Comparison of ENCODE assay signal across 1 cellular context in the genomic region with DNA sequence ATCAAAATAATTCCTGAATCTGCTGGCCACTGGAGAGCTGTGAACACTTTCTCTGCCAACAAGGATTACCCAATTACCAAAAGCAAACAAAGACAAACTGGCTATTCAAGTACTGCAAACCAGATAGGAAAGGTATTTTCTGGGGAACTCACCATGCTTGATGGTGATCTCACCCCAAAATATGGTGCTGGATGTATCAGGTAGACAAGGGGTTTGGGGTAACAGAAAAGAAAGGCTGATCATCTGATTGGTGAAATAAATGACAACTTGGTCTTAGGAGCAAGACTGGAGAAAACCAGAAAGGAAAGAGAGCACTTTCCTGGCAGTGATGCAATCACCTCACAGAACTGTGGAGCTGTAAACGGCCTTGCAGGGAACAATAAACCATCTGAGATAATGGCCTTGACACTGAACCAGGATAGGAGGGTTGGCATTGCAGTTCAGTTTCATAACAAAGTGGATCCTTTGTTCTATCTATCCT.
TF ChIP-seq lines count a peak whose summit lies in the region.

No MANE protein-coding gene starts in this region.

TF ChIP-seq in HepG2, 621 proteins besides CTCF, POLR2A, EP300 and RAD21 (continued from another document and continues in another):
- TF ChIP-seq, protein P1, sequence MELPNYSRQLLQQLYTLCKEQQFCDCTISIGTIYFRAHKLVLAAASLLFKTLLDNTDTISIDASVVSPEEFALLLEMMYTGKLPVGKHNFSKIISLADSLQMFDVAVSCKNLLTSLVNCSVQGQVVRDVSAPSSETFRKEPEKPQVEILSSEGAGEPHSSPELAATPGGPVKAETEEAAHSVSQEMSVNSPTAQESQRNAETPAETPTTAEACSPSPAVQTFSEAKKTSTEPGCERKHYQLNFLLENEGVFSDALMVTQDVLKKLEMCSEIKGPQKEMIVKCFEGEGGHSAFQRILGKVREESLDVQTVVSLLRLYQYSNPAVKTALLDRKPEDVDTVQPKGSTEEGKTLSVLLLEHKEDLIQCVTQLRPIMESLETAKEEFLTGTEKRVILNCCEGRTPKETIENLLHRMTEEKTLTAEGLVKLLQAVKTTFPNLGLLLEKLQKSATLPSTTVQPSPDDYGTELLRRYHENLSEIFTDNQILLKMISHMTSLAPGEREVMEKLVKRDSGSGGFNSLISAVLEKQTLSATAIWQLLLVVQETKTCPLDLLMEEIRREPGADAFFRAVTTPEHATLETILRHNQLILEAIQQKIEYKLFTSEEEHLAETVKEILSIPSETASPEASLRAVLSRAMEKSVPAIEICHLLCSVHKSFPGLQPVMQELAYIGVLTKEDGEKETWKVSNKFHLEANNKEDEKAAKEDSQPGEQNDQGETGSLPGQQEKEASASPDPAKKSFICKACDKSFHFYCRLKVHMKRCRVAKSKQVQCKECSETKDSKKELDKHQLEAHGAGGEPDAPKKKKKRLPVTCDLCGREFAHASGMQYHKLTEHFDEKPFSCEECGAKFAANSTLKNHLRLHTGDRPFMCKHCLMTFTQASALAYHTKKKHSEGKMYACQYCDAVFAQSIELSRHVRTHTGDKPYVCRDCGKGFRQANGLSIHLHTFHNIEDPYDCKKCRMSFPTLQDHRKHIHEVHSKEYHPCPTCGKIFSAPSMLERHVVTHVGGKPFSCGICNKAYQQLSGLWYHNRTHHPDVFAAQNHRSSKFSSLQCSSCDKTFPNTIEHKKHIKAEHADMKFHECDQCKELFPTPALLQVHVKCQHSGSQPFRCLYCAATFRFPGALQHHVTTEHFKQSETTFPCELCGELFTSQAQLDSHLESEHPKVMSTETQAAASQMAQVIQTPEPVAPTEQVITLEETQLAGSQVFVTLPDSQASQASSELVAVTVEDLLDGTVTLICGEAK (IDR thresholded peaks at IDR 0.05) = no peak
- TF ChIP-seq, protein P1 (CRISPR knock-in tag; IDR thresholded peaks at IDR 0.05) = peak; percentile 24; the same call in 1 of the 2 replicates
- TF ChIP-seq, protein P2, sequence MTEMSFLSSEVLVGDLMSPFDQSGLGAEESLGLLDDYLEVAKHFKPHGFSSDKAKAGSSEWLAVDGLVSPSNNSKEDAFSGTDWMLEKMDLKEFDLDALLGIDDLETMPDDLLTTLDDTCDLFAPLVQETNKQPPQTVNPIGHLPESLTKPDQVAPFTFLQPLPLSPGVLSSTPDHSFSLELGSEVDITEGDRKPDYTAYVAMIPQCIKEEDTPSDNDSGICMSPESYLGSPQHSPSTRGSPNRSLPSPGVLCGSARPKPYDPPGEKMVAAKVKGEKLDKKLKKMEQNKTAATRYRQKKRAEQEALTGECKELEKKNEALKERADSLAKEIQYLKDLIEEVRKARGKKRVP (CRISPR knock-in tag; IDR thresholded peaks at IDR 0.05) = peak in 1 of 2 experiments; percentile 96; a peak in 2 of 4 replicates
- TF ChIP-seq, protein P3, sequence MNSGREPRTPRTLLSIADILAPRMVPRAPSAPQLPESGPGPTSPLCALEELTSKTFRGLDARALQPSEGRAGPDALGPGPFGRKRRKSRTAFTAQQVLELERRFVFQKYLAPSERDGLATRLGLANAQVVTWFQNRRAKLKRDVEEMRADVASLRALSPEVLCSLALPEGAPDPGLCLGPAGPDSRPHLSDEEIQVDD (CRISPR knock-in tag; IDR thresholded peaks at IDR 0.05; ENCODE audit: borderline replicate concordance) = no peak
- TF ChIP-seq ZFX (CRISPR knock-in tag; IDR thresholded peaks at IDR 0.05; ENCODE audit: low read depth) = no peak
- TF ChIP-seq ZBTB1 (CRISPR knock-in tag; IDR thresholded peaks at IDR 0.05; ENCODE audit: borderline replicate concordance) = no peak
- TF ChIP-seq, protein P4, sequence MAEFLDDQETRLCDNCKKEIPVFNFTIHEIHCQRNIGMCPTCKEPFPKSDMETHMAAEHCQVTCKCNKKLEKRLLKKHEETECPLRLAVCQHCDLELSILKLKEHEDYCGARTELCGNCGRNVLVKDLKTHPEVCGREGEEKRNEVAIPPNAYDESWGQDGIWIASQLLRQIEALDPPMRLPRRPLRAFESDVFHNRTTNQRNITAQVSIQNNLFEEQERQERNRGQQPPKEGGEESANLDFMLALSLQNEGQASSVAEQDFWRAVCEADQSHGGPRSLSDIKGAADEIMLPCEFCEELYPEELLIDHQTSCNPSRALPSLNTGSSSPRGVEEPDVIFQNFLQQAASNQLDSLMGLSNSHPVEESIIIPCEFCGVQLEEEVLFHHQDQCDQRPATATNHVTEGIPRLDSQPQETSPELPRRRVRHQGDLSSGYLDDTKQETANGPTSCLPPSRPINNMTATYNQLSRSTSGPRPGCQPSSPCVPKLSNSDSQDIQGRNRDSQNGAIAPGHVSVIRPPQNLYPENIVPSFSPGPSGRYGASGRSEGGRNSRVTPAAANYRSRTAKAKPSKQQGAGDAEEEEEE (CRISPR knock-in tag; IDR thresholded peaks at IDR 0.05; ENCODE audit: borderline replicate concordance) = no peak
- TF ChIP-seq NFKBIZ (CRISPR knock-in tag; IDR thresholded peaks at IDR 0.05) = peak; percentile 94
- TF ChIP-seq, protein P5, sequence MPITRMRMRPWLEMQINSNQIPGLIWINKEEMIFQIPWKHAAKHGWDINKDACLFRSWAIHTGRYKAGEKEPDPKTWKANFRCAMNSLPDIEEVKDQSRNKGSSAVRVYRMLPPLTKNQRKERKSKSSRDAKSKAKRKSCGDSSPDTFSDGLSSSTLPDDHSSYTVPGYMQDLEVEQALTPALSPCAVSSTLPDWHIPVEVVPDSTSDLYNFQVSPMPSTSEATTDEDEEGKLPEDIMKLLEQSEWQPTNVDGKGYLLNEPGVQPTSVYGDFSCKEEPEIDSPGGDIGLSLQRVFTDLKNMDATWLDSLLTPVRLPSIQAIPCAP (CRISPR knock-in tag; IDR thresholded peaks at IDR 0.05; ENCODE audit: low read depth) = no peak
- peak; percentile 66 for TF ChIP-seq REPIN1 (CRISPR knock-in tag; IDR thresholded peaks at IDR 0.05; ENCODE audit: borderline replicate concordance, low read depth)
- TF ChIP-seq ZNF451 (CRISPR knock-in tag; IDR thresholded peaks at IDR 0.05) = no peak
- peak; percentile 78; the same call in 1 of the 2 replicates for TF ChIP-seq ZNF792 (CRISPR knock-in tag; IDR thresholded peaks at IDR 0.05)
- TF ChIP-seq SIN3B (IDR thresholded peaks at IDR 0.05; ENCODE audit: low read length) = no peak
- TF ChIP-seq ZNF839 (CRISPR knock-in tag; IDR thresholded peaks at IDR 0.05; ENCODE audit: borderline replicate concordance) = no peak
- no peak for TF ChIP-seq MED8 (CRISPR knock-in tag; IDR thresholded peaks at IDR 0.05; ENCODE audit: insufficient replicate concordance)
- TF ChIP-seq ZNF12 (CRISPR knock-in tag; IDR thresholded peaks at IDR 0.05) = peak; percentile 44; the same call in 1 of the 2 replicates
- no peak for TF ChIP-seq ZNF296 (CRISPR knock-in tag; conservative IDR thresholded peaks at IDR 0.05)
- TF ChIP-seq NAIF1 (CRISPR knock-in tag; IDR thresholded peaks at IDR 0.05; ENCODE audit: borderline replicate concordance) = no peak
- TF ChIP-seq ZNF331 (CRISPR knock-in tag; IDR thresholded peaks at IDR 0.05) = peak; percentile 97
- peak; percentile 26; the same call in 1 of the 2 replicates for TF ChIP-seq ZSCAN31 (CRISPR knock-in tag; IDR thresholded peaks at IDR 0.05; ENCODE audit: low read depth)
- no peak for TF ChIP-seq POLR2AphosphoS5 (IDR thresholded peaks at IDR 0.05; ENCODE audit: low read depth, low read length)
- no peak for TF ChIP-seq CHD2 (IDR thresholded peaks at IDR 0.05; ENCODE audit: low read depth, low read length)
- TF ChIP-seq, protein P6, sequence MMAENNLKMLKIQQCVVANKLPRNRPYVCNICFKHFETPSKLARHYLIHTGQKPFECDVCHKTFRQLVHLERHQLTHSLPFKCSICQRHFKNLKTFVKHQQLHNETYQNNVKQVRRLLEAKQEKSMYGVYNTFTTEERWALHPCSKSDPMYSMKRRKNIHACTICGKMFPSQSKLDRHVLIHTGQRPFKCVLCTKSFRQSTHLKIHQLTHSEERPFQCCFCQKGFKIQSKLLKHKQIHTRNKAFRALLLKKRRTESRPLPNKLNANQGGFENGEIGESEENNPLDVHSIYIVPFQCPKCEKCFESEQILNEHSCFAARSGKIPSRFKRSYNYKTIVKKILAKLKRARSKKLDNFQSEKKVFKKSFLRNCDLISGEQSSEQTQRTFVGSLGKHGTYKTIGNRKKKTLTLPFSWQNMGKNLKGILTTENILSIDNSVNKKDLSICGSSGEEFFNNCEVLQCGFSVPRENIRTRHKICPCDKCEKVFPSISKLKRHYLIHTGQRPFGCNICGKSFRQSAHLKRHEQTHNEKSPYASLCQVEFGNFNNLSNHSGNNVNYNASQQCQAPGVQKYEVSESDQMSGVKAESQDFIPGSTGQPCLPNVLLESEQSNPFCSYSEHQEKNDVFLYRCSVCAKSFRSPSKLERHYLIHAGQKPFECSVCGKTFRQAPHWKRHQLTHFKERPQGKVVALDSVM (CRISPR knock-in tag; IDR thresholded peaks at IDR 0.05) = no peak
- TF ChIP-seq GABPB1 (CRISPR knock-in tag; IDR thresholded peaks at IDR 0.05) = no peak
- peak; percentile 81 for TF ChIP-seq CREM (IDR thresholded peaks at IDR 0.05)
- no peak for TF ChIP-seq CREM (CRISPR knock-in tag; IDR thresholded peaks at IDR 0.05)
- TF ChIP-seq, protein P7, sequence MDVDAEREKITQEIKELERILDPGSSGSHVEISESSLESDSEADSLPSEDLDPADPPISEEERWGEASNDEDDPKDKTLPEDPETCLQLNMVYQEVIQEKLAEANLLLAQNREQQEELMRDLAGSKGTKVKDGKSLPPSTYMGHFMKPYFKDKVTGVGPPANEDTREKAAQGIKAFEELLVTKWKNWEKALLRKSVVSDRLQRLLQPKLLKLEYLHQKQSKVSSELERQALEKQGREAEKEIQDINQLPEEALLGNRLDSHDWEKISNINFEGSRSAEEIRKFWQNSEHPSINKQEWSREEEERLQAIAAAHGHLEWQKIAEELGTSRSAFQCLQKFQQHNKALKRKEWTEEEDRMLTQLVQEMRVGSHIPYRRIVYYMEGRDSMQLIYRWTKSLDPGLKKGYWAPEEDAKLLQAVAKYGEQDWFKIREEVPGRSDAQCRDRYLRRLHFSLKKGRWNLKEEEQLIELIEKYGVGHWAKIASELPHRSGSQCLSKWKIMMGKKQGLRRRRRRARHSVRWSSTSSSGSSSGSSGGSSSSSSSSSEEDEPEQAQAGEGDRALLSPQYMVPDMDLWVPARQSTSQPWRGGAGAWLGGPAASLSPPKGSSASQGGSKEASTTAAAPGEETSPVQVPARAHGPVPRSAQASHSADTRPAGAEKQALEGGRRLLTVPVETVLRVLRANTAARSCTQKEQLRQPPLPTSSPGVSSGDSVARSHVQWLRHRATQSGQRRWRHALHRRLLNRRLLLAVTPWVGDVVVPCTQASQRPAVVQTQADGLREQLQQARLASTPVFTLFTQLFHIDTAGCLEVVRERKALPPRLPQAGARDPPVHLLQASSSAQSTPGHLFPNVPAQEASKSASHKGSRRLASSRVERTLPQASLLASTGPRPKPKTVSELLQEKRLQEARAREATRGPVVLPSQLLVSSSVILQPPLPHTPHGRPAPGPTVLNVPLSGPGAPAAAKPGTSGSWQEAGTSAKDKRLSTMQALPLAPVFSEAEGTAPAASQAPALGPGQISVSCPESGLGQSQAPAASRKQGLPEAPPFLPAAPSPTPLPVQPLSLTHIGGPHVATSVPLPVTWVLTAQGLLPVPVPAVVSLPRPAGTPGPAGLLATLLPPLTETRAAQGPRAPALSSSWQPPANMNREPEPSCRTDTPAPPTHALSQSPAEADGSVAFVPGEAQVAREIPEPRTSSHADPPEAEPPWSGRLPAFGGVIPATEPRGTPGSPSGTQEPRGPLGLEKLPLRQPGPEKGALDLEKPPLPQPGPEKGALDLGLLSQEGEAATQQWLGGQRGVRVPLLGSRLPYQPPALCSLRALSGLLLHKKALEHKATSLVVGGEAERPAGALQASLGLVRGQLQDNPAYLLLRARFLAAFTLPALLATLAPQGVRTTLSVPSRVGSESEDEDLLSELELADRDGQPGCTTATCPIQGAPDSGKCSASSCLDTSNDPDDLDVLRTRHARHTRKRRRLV (CRISPR knock-in tag; IDR thresholded peaks at IDR 0.05) = no peak
- no peak for TF ChIP-seq ZNF660 (CRISPR knock-in tag; IDR thresholded peaks at IDR 0.05; ENCODE audit: borderline replicate concordance, low read depth)
- TF ChIP-seq HNRNPLL (IDR thresholded peaks at IDR 0.05; ENCODE audit: low read depth, low read length, poor library complexity, severe bottlenecking) = no peak
- TF ChIP-seq, protein P8, sequence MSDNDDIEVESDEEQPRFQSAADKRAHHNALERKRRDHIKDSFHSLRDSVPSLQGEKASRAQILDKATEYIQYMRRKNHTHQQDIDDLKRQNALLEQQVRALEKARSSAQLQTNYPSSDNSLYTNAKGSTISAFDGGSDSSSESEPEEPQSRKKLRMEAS (IDR thresholded peaks at IDR 0.05) = no peak
- TF ChIP-seq ZNF724P (CRISPR knock-in tag; IDR thresholded peaks at IDR 0.05; ENCODE audit: borderline replicate concordance) = no peak
- no peak for TF ChIP-seq CC2D1A (CRISPR knock-in tag; IDR thresholded peaks at IDR 0.05)
- TF ChIP-seq ATF1 (CRISPR knock-in tag; IDR thresholded peaks at IDR 0.05) = peak; percentile 44; the same call in 1 of the 2 replicates
- TF ChIP-seq JUND (CRISPR knock-in tag; IDR thresholded peaks at IDR 0.05) = no peak
- no peak for TF ChIP-seq GZF1 (CRISPR knock-in tag; IDR thresholded peaks at IDR 0.05)
- TF ChIP-seq ETV6 (CRISPR knock-in tag; conservative IDR thresholded peaks at IDR 0.05) = no peak
